ENCODE assay signal across 9 cellular contexts in the genomic region with DNA sequence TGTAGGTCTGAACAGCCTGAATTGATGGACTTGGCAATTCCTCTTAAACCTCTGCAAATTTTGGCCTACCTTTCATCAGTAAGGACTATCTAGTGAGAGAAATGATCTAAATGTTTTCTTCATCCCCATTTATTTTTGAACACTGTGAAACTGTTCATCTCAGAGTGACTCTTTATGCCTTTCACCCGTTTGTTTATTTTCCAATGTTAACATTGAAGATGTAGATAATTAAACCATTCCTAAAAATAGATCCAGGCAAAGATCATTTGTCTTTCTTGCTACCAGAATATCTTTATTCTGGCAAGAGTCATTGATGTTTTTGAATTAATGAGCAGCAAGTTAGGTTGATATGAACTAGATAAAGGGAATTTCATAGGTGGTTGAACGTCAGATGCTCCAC. TPM values are rescaled to one million over a fixed set of nuclear protein-coding genes. Genes with fewer than 3 reads are reported as not detected.
DNase-seq lines count a peak whose midpoint lies in the region; ATAC-seq and TF ChIP-seq lines count a peak whose summit lies in the region.
"Had no signal": no experiment of that assay in that cellular context is flagged by ENCODE, and none has a peak within 500 bp of the region (broad histone marks: within the 10 kb centered on the region; RNA-seq: fewer than 3 reads in every experiment).

No MANE protein-coding gene starts in this region.

- H3K27me3 Mint-ChIP-seq in CD14-positive monocyte (ENCODE audit: low read depth in 3 of 3): no peaks in the 10 kb centered on the region

- H3K9me3 Mint-ChIP-seq in CD14-positive monocyte: peaks cover 0 to 3% (median 0%) of the 10 kb centered on the region in 7 donors

- peak overlapping the region; percentile 88 for H3K4me3 ChIP-seq in OCI-LY7 (ENCODE audit: low read depth, low read length, poor library complexity, severe bottlenecking)
- peak overlapping the region; percentile 99 for H3K4me3 ChIP-seq in endocrine pancreas (ENCODE audit: control insufficient read depth, insufficient read depth, low read length)
- H3K4me3 ChIP-seq in osteoblast (ENCODE audit: insufficient read depth, low read length): peak overlapping the region; percentile 86

- H4K20me1 ChIP-seq in OCI-LY7 (ENCODE audit: insufficient read depth, low read length): no peaks in the 10 kb centered on the region
- peaks cover 21% of the 10 kb centered on the region for H4K20me1 ChIP-seq in osteoblast (ENCODE audit: insufficient read depth, low read length)

- H3K4me1 Mint-ChIP-seq in CD14-positive monocyte: peaks cover 71% of the 10 kb centered on the region

- no peaks in the 10 kb centered on the region for H3K27me3 ChIP-seq in endocrine pancreas (ENCODE audit: control insufficient read depth, insufficient read depth, low read length)
- H3K27me3 ChIP-seq in osteoblast (ENCODE audit: insufficient read depth, low read length): no peaks in the 10 kb centered on the region

- H3K4me2 ChIP-seq in OCI-LY7 (ENCODE audit: low read length) (peak overlapping the region; percentile 72), osteoblast (ENCODE audit: insufficient read depth, low read length) (peak overlapping the region; percentile 86)

- TF ChIP-seq CTCF in CD14-positive monocyte (IDR thresholded peaks at IDR 0.05): no peak
- TF ChIP-seq CTCF in OCI-LY7 (conservative IDR thresholded peaks at IDR 0.05; ENCODE audit: low read length): no peak
- TF ChIP-seq CTCF in osteoblast (IDR thresholded peaks at IDR 0.05; ENCODE audit: extremely low read depth, low read depth, low read length): no peak

- H3K9me2 ChIP-seq in OCI-LY7 (ENCODE audit: insufficient read depth, low read length): no peaks in the 10 kb centered on the region

- H3K4me1 ChIP-seq in OCI-LY7 (ENCODE audit: insufficient read depth, low read length, poor library complexity, severe bottlenecking): peaks cover 52% of the 10 kb centered on the region
- H3K4me1 ChIP-seq in endocrine pancreas (ENCODE audit: control insufficient read depth, insufficient read depth, low read length): peaks cover 15% of the 10 kb centered on the region
- H3K4me1 ChIP-seq in osteoblast (ENCODE audit: insufficient read depth, low read length): peaks cover 37% of the 10 kb centered on the region

- no peaks in the 10 kb centered on the region for H3K9me3 ChIP-seq in OCI-LY7 (ENCODE audit: low read length)
- H3K9me3 ChIP-seq in endocrine pancreas (ENCODE audit: control insufficient read depth, low read length): no peaks in the 10 kb centered on the region
- no peaks in the 10 kb centered on the region for H3K9me3 ChIP-seq in osteoblast (ENCODE audit: low read depth, low read length)

- DNase-seq in CD14-positive monocyte (ENCODE audit: low spot score): no peak
- no peak for DNase-seq in OCI-LY7 (ENCODE audit: low spot score)
- DNase-seq in osteoblast (ENCODE audit: insufficient read length, low spot score, missing footprints): no peak
- DNase-seq in NCI-H1105 treated with DMSO at 0.1 percent for 48 hours (lab: John Stamatoyannopoulos, UW): no peak
- DNase-seq in NAMALWA (ENCODE audit: low spot score): no peak
- no peak for DNase-seq in activated CD4-positive, alpha-beta T cell treated with anti-CD3 and anti-CD28 coated beads for 1 hour
- DNase-seq: islet precursor cell had no signal

- peak overlapping the region; percentile 69 to 82 for H3K4me3 Mint-ChIP-seq in CD14-positive monocyte

- H3K79me2 ChIP-seq in OCI-LY7 (ENCODE audit: insufficient read depth, low read depth, low read length): peaks cover 82% of the 10 kb centered on the region
- H3K79me2 ChIP-seq in osteoblast (ENCODE audit: insufficient read depth, low read length): peaks cover 77% of the 10 kb centered on the region

- H3K27ac Mint-ChIP-seq in CD14-positive monocyte: peak overlapping the region in 3 of 7 donors; percentile 24 to 80 (median 45)

- no peak overlapping the region; the same call in 1 of the 2 replicates for H2AFZ ChIP-seq in OCI-LY7 (ENCODE audit: low read length)
- H2AFZ ChIP-seq in osteoblast (ENCODE audit: low read length): no peak overlapping the region

- intact Hi-C loops in CD14-positive monocyte (cut with micrococcal nuclease) (no loop called here), OCI-LY7 (cut with micrococcal nuclease; ENCODE audit: unreplicated experiment) (loop anchor here (1.0 kb wide), 1 partner anchor 70 kb away; no protein-coding TSS in a partner anchor)

- POLR2A ChIA-PET in OCI-LY7 (lab: Charles Lee): interaction anchor here (0.6 to 8.8 kb wide), 21 partner anchors 8 to 276 kb away, joined by 3 to 122 read pairs (median 4); no protein-coding TSS in a partner anchor

- H3K36me3 Mint-ChIP-seq in CD14-positive monocyte: peaks cover 9 to 14% of the 10 kb centered on the region in 2 donors

- ATAC-seq in GM18517 (IDR thresholded peaks at IDR 0.05; ENCODE audit: unreplicated experiment): no peak

- H3K36me3 ChIP-seq in OCI-LY7 (ENCODE audit: insufficient read depth, low read length) (peaks cover 8% of the 10 kb centered on the region; the same call in 1 of the 2 replicates), endocrine pancreas (ENCODE audit: control insufficient read depth, insufficient read depth, low read length) (no peaks in the 10 kb centered on the region), osteoblast (ENCODE audit: insufficient read depth, low read length) (no peaks in the 10 kb centered on the region)

- BruUV-seq in OCI-LY7 (replicated peaks; lab: Mats Ljungman, UMichigan): no TSS peak

- no peak overlapping the region for H3K9ac ChIP-seq in endocrine pancreas (ENCODE audit: control insufficient read depth, insufficient read depth, low read length)

- H3K27ac ChIP-seq in OCI-LY7 (ENCODE audit: low read depth, low read length, poor library complexity, severe bottlenecking) (peak overlapping the region; percentile 88), osteoblast (ENCODE audit: low read depth, low read length) (peak overlapping the region; percentile 25)

- CTCF ChIA-PET in OCI-LY7 (lab: Charles Lee; ENCODE audit: unreplicated experiment): interaction anchor here (0.6 to 1.4 kb wide), 4 partner anchors 8 to 122 kb away, joined by 3 to 5 read pairs (median 4); no protein-coding TSS in a partner anchor

RNA-seq across cellular contexts. Expression of a gene that starts 3.2 kb away (rescaled TPM):
- 10 to 100 TPM; 10.7 to 13.9 TPM for polyA plus RNA-seq in CD14-positive monocyte
- total RNA-seq in OCI-LY7 (2014; rRNA removed; shearing (Covaris generic)): 11.8 and 12.6 TPM in 2 replicates
- 21.5 and 31.8 TPM in 2 replicates for total RNA-seq in OCI-LY7 (2022)
- total RNA-seq in osteoblast: 36.2 and 41.6 TPM in 2 replicates
